17 cellular contexts compared by ENCODE assay signal in genomic region chr10:35707642-35708425, GRCh38.
A peak's percentile ranks its signal among the peaks of the same experiment; 100 is the strongest.
DNase-seq lines count a peak whose midpoint lies in the region; ATAC-seq lines count a peak whose summit lies in the region.
"Had no signal": no experiment of that assay in that cellular context is flagged by ENCODE, and none has a peak within 500 bp of the region (broad histone marks: within the 10 kb centered on the region; RNA-seq: fewer than 3 reads in every experiment).

No MANE protein-coding gene starts in this region.

- H3K4me3 Mint-ChIP-seq in natural killer cell treated with Interleukin-12 subunit alpha and Interleukin-12 subunit beta and Interleukin-15 and Interleukin-18, amount 100 ng/mL, for 72 hours, result no peak overlapping the region
- H3K4me3 Mint-ChIP-seq: H9 had no signal

- peaks cover 11% of the 10 kb centered on the region for H3K9me3 ChIP-seq in adipocyte (ENCODE audit: control insufficient read depth, low read length)

- no peak overlapping the region for H3K27ac Mint-ChIP-seq in natural killer cell treated with Interleukin-12 subunit alpha and Interleukin-12 subunit beta and Interleukin-15 and Interleukin-18, amount 100 ng/mL, for 72 hours
- H3K27ac Mint-ChIP-seq: H9 had no signal

- no peak overlapping the region for H3K9ac ChIP-seq in adipocyte (ENCODE audit: low read length)

- ATAC-seq in natural killer cell treated with Interleukin-12 subunit alpha and Interleukin-12 subunit beta and Interleukin-15 and Interleukin-18, amount 100 ng/mL, for 72 hours, result no peak
- ATAC-seq in sciatic nerve, result no peak

- peak; percentile 56 for DNase-seq in LHCN-M2 (ENCODE audit: low read depth)
- DNase-seq in adipocyte (ENCODE audit: low read depth), result peak; percentile 12
- DNase-seq in fibroblast of the conjunctiva (ENCODE audit: low read depth), result peak; percentile 3
- DNase-seq in skeletal muscle cell (ENCODE audit: low read depth), result peak; percentile 92
- DNase-seq in NCI-H774 (lab: John Stamatoyannopoulos, UW), result no peak
- no peak for DNase-seq in natural killer cell treated with Interleukin-12 subunit alpha and Interleukin-12 subunit beta and Interleukin-15 and Interleukin-18, amount 100 ng/mL, for 72 hours (ENCODE audit: low spot score)
- no peak for DNase-seq in sciatic nerve (ENCODE audit: low spot score)
- DNase-seq: ACHN, AML-193, GF-D8, H9, IMR-90, NCI-H1048, NCI-H1436 treated with DMSO at 0.1 percent for 48 hours, NCI-H2081, RPMI8226, SIG-M5 had no signal

- intact Hi-C loops in sciatic nerve (cut with DNase I), result no loop called here

- peaks cover 0 to 15% of the 10 kb centered on the region in 2 donors for H3K27me3 Mint-ChIP-seq in natural killer cell treated with Interleukin-12 subunit alpha and Interleukin-12 subunit beta and Interleukin-15 and Interleukin-18, amount 100 ng/mL, for 72 hours

- H3K4me1 ChIP-seq in adipocyte (ENCODE audit: control insufficient read depth, insufficient read depth, low read length), result no peaks in the 10 kb centered on the region

- H3K4me3 ChIP-seq in adipocyte (ENCODE audit: low read length), result no peak overlapping the region
- no peak overlapping the region for H3K4me3 ChIP-seq in skeletal muscle cell (ENCODE audit: low read depth, low read length)

- peaks cover 4% of the 10 kb centered on the region for H3K9me3 Mint-ChIP-seq in natural killer cell treated with Interleukin-12 subunit alpha and Interleukin-12 subunit beta and Interleukin-15 and Interleukin-18, amount 100 ng/mL, for 72 hours

- peaks cover 9% of the 10 kb centered on the region for H3K27me3 ChIP-seq in adipocyte (replicated peaks; ENCODE audit: control insufficient read depth, insufficient read depth, low read length)

- H3K36me3 ChIP-seq in adipocyte (ENCODE audit: control insufficient read depth, insufficient read depth, low read length, severe bottlenecking), result no peaks in the 10 kb centered on the region

- H3K36me3 Mint-ChIP-seq in natural killer cell treated with Interleukin-12 subunit alpha and Interleukin-12 subunit beta and Interleukin-15 and Interleukin-18, amount 100 ng/mL, for 72 hours, result no peaks in the 10 kb centered on the region

- no peaks in the 10 kb centered on the region for H3K4me1 Mint-ChIP-seq in natural killer cell treated with Interleukin-12 subunit alpha and Interleukin-12 subunit beta and Interleukin-15 and Interleukin-18, amount 100 ng/mL, for 72 hours (ENCODE audit: low read depth in 2 of 2)

Comparison
In these comparisons a context has a peak if more than half of its experiments do, and no peak if none do; other contexts are left out.
1. DNase-seq: peak in LHCN-M2 (single experiment), adipocyte (single experiment), fibroblast of the conjunctiva (single experiment) and skeletal muscle cell (single experiment); none in NCI-H774 (single experiment), natural killer cell treated with Interleukin-12 subunit alpha and Interleukin-12 subunit beta and Interleukin-15 and Interleukin-18, amount 100 ng/mL, for 72 hours (single experiment) and sciatic nerve (single experiment).